ENCODE assay signal across 7 cellular contexts in the genomic region with DNA sequence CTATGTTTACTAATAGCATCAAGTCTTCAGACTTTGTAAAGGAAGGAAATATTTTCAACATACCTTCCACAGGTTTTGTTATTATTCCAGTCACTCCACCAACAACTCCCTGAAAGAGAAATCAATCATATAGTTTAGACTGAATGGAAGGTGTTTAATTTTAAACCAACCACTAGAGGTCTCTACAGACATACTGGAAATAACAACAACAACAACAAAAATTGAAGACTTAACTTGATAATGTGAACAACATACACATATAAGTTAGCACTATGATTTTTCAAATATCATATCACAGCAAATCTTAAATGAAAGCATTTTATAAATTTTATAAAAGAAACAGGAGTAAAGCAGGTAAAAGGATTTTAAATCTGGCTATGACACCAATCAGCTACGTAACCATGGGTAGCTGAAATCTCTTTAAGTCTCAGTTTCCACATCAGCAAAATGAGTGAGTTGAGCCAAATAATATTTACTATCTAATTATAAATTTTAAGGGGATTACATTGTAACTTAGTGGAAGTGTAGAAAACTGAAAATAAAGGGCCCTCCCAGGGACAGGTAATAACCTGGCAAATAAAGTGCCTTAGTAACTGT.
A peak's percentile ranks its signal among the peaks of the same experiment; 100 is the strongest.
DNase-seq lines count a peak whose midpoint lies in the region; ATAC-seq and TF ChIP-seq lines count a peak whose summit lies in the region.

No MANE protein-coding gene starts in this region.

- H3K4me1 Mint-ChIP-seq in activated naive CD4-positive, alpha-beta T cell treated with anti-CD3 and anti-CD28 coated beads for 36 hours (ENCODE audit: low read depth) = no peaks in the 10 kb centered on the region

- no peak for TF ChIP-seq POLR2A in breast epithelium (IDR thresholded peaks at IDR 0.05)

- TF ChIP-seq CTCF in GM12864 (IDR thresholded peaks at IDR 0.05; ENCODE audit: low read depth, low read length, missing control alignments) (peak; percentile 36), breast epithelium (IDR thresholded peaks at IDR 0.05) (peak in 2 of 3 donors; percentile 45 to 50)

- H3K4me1 ChIP-seq in breast epithelium = no peaks in the 10 kb centered on the region

- no peak for ATAC-seq in GM18909 (IDR thresholded peaks at IDR 0.05; ENCODE audit: poor library complexity, unreplicated experiment)

- H3K4me3 ChIP-seq in GM12864 (ENCODE audit: low read depth, low read length) (no peak overlapping the region), breast epithelium (no peak overlapping the region)

- DNase-seq in GM12864 (ENCODE audit: low read depth) (no peak), NCI-H1105 treated with DMSO at 0.1 percent for 48 hours (lab: John Stamatoyannopoulos, UW) (peak; percentile 70), breast epithelium (ENCODE audit: low spot score in 2 of 2) (no peak), myocyte (ENCODE audit: low read depth) (peak; percentile 2), hepatic stellate cell (ENCODE audit: low spot score) (no peak)
- DNase-seq in activated naive CD4-positive, alpha-beta T cell treated with anti-CD3 and anti-CD28 coated beads for 36 hours = no peak

- H3K36me3 ChIP-seq in breast epithelium = no peaks in the 10 kb centered on the region

- intact Hi-C loops in breast epithelium (cut with DNase I; ENCODE audit: low total_unique reads) = no loop called here
- intact Hi-C loops in activated naive CD4-positive, alpha-beta T cell treated with anti-CD3 and anti-CD28 coated beads for 36 hours (cut with micrococcal nuclease) = loop anchor here (1.0 kb wide), 1 partner anchor 199 kb away; no protein-coding TSS in a partner anchor

- no peaks in the 10 kb centered on the region for H3K9me3 Mint-ChIP-seq in activated naive CD4-positive, alpha-beta T cell treated with anti-CD3 and anti-CD28 coated beads for 36 hours

- H3K27me3 ChIP-seq in breast epithelium = no peaks in the 10 kb centered on the region

- H3K27me3 Mint-ChIP-seq in activated naive CD4-positive, alpha-beta T cell treated with anti-CD3 and anti-CD28 coated beads for 36 hours (ENCODE audit: low read depth) = no peaks in the 10 kb centered on the region

- CTCF ChIA-PET in activated naive CD4-positive, alpha-beta T cell treated with anti-CD3 and anti-CD28 coated beads for 36 hours (lab: Charles Lee) = interaction anchor here (0.9 kb wide), 2 partner anchors 195 to 205 kb away, joined by 3 read pairs; a partner anchor contains a TSS

- H3K4me3 Mint-ChIP-seq in activated naive CD4-positive, alpha-beta T cell treated with anti-CD3 and anti-CD28 coated beads for 36 hours = no peak overlapping the region

- H3K9me3 ChIP-seq in breast epithelium = no peaks in the 10 kb centered on the region

- H3K27ac Mint-ChIP-seq in activated naive CD4-positive, alpha-beta T cell treated with anti-CD3 and anti-CD28 coated beads for 36 hours = no peak overlapping the region

- H3K36me3 Mint-ChIP-seq in activated naive CD4-positive, alpha-beta T cell treated with anti-CD3 and anti-CD28 coated beads for 36 hours (ENCODE audit: low read depth) = peaks cover 35% of the 10 kb centered on the region

- no peak overlapping the region for H3K27ac ChIP-seq in breast epithelium

Comparison
In these comparisons a context has a peak if more than half of its experiments do, and no peak if none do; other contexts are left out.
1. DNase-seq: peak in NCI-H1105 treated with DMSO at 0.1 percent for 48 hours (single experiment) and myocyte (single experiment); none in GM12864 (single experiment), breast epithelium (0 of 2), hepatic stellate cell (single experiment) and activated naive CD4-positive, alpha-beta T cell treated with anti-CD3 and anti-CD28 coated beads for 36 hours (single experiment).